1 cellular context compared by ENCODE assay signal in the genomic region with DNA sequence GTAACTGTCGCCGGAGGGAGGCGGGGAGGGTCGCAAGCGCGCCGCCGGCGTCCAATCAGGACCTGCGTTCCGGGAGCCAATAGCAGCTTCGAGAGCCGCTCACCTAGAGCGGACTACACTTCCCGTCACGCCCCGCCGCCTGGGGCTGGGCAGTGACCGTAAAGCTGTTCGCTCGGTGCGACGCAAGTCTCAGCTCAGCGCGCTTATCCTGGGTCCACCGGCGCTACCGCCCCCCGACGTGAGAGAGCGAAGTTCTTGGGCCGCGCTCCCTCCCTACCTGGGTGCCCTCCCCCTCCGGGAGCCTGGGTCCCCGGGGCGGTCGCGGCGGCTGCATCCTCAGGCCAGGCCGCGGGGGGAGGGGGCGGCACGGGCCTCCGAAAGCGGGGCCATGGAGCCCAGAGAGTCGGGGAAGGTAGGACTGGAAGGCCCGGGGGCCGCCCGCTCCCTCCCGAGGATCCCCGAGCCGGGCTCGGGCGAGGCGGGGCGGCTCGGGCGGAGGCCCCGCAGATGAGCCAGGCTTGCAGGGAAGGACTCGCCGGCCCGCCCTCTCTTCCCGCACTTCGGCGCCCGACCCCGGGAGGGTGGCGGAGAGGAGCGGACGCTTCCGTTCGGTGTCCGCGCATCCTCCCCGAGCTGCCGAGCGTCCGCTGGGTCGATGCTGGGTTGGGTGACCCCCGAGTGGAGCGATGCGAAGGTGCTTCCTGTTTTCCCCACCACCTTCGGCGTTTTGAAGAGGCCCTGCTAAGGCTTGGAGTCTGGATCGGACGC.
TF ChIP-seq lines count a peak whose summit lies in the region.

A gene (plus strand): TSS at position 152 of the 768 bp plus-strand sequence. CDS start 237 bp downstream, at position 389.

TF ChIP-seq in K562, 482 proteins besides CTCF, POLR2A, EP300 and RAD21 (continued from another document and continues in another):
- TF ChIP-seq, protein P1, sequence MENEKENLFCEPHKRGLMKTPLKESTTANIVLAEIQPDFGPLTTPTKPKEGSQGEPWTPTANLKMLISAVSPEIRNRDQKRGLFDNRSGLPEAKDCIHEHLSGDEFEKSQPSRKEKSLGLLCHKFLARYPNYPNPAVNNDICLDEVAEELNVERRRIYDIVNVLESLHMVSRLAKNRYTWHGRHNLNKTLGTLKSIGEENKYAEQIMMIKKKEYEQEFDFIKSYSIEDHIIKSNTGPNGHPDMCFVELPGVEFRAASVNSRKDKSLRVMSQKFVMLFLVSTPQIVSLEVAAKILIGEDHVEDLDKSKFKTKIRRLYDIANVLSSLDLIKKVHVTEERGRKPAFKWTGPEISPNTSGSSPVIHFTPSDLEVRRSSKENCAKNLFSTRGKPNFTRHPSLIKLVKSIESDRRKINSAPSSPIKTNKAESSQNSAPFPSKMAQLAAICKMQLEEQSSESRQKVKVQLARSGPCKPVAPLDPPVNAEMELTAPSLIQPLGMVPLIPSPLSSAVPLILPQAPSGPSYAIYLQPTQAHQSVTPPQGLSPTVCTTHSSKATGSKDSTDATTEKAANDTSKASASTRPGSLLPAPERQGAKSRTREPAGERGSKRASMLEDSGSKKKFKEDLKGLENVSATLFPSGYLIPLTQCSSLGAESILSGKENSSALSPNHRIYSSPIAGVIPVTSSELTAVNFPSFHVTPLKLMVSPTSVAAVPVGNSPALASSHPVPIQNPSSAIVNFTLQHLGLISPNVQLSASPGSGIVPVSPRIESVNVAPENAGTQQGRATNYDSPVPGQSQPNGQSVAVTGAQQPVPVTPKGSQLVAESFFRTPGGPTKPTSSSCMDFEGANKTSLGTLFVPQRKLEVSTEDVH (IDR thresholded peaks at IDR 0.05; ENCODE audit: low read depth, partially characterized antibody): peak; percentile 52
- TF ChIP-seq ZNF696 (CRISPR knock-in tag; conservative IDR thresholded peaks at IDR 0.05) (no peak), TCF7L2 (IDR thresholded peaks at IDR 0.05; ENCODE audit: low read depth, low read length) (no peak), ZNF77 (CRISPR knock-in tag; IDR thresholded peaks at IDR 0.05) (no peak), KLF16 (IDR thresholded peaks at IDR 0.05) (no peak), GTF2A2 (tag; IDR thresholded peaks at IDR 0.05) (no peak), DDX20 (tag; IDR thresholded peaks at IDR 0.05; ENCODE audit: low read depth) (no peak), MAFF (IDR thresholded peaks at IDR 0.05; ENCODE audit: low read length) (no peak), PCBP1 (IDR thresholded peaks at IDR 0.05; ENCODE audit: low read depth, low read length, poor library complexity, severe bottlenecking) (peak; percentile 93), SAFB2 (IDR thresholded peaks at IDR 0.05; ENCODE audit: borderline replicate concordance, low read depth, low read length, severe bottlenecking) (no peak), TAF9B (IDR thresholded peaks at IDR 0.05; ENCODE audit: partially characterized antibody) (no peak), ESRRA (IDR thresholded peaks at IDR 0.05; ENCODE audit: borderline replicate concordance, low read depth) (peak; percentile 97), MAFG (tag; conservative IDR thresholded peaks at IDR 0.05) (no peak), COPS2 (conservative IDR thresholded peaks at IDR 0.05) (no peak), ARID1B (IDR thresholded peaks at IDR 0.05) (no peak), XRCC4 (IDR thresholded peaks at IDR 0.05; ENCODE audit: extremely low read depth, insufficient read depth, insufficient read length) (no peak), ZNF274 (IDR thresholded peaks at IDR 0.05; ENCODE audit: borderline replicate concordance, low read depth, low read length) (no peak), PCBP2 (IDR thresholded peaks at IDR 0.05; ENCODE audit: low read depth, low read length, poor library complexity, severe bottlenecking) (no peak), CHD1 (IDR thresholded peaks at IDR 0.05; ENCODE audit: low read length) (peak; percentile 60), YY1 (IDR thresholded peaks at IDR 0.05; ENCODE audit: borderline replicate concordance in 1 of 3, control insufficient read depth in 1 of 3, extremely low read depth in 1 of 3, insufficient read depth in 3 of 3, insufficient read length in 1 of 3, insufficient replicate concordance in 2 of 3, low read depth in 1 of 3, low read length in 2 of 3) (peak in 1 of 3 experiments; percentile 65), CREBBP (IDR thresholded peaks at IDR 0.05; ENCODE audit: low read depth, low read length) (no peak), CBX2 (IDR thresholded peaks at IDR 0.05; ENCODE audit: insufficient read depth, low read length, poor library complexity, severe bottlenecking) (no peak), RFX5 (IDR thresholded peaks at IDR 0.05; ENCODE audit: low read depth, low read length) (peak; percentile 63; the same call in 1 of the 2 replicates), SMARCE1 (IDR thresholded peaks at IDR 0.05) (no peak), THRAP3 (IDR thresholded peaks at IDR 0.05; ENCODE audit: borderline replicate concordance) (no peak), MYNN (IDR thresholded peaks at IDR 0.05) (peak; percentile 91), MYNN (CRISPR knock-in tag; IDR thresholded peaks at IDR 0.05) (no peak), CCNT2 (IDR thresholded peaks at IDR 0.05; ENCODE audit: borderline replicate concordance, extremely low read depth, insufficient read length, low read depth, low read length) (no peak), CBX5 (IDR thresholded peaks at IDR 0.05; ENCODE audit: borderline replicate concordance, low read depth) (no peak), SUPT5H (IDR thresholded peaks at IDR 0.05) (peak; percentile 74)
- TF ChIP-seq, protein P2, sequence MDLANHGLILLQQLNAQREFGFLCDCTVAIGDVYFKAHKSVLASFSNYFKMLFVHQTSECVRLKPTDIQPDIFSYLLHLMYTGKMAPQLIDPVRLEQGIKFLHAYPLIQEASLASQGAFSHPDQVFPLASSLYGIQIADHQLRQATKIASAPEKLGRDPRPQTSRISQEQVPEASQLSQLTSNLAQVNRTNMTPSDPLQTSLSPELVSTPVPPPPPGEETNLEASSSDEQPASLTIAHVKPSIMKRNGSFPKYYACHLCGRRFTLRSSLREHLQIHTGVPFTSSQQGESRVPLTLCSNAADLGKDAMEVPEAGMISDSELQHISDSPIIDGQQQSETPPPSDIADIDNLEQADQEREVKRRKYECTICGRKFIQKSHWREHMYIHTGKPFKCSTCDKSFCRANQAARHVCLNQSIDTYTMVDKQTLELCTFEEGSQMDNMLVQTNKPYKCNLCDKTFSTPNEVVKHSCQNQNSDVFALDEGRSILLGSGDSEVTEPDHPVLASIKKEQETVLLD (IDR thresholded peaks at IDR 0.05): no peak
- TF ChIP-seq, protein P3, sequence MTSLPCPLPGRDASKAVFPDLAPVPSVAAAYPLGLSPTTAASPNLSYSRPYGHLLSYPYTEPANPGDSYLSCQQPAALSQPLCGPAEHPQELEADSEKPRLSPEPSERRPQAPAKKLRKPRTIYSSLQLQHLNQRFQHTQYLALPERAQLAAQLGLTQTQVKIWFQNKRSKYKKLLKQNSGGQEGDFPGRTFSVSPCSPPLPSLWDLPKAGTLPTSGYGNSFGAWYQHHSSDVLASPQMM (CRISPR knock-in tag; IDR thresholded peaks at IDR 0.05): no peak
- TF ChIP-seq, protein P4, sequence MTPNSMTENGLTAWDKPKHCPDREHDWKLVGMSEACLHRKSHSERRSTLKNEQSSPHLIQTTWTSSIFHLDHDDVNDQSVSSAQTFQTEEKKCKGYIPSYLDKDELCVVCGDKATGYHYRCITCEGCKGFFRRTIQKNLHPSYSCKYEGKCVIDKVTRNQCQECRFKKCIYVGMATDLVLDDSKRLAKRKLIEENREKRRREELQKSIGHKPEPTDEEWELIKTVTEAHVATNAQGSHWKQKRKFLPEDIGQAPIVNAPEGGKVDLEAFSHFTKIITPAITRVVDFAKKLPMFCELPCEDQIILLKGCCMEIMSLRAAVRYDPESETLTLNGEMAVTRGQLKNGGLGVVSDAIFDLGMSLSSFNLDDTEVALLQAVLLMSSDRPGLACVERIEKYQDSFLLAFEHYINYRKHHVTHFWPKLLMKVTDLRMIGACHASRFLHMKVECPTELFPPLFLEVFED (CRISPR knock-in tag; conservative IDR thresholded peaks at IDR 0.05): no peak
- TF ChIP-seq, protein P5, sequence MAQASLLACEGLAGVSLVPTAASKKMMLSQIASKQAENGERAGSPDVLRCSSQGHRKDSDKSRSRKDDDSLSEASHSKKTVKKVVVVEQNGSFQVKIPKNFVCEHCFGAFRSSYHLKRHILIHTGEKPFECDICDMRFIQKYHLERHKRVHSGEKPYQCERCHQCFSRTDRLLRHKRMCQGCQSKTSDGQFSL (CRISPR knock-in tag; IDR thresholded peaks at IDR 0.05): 0 out of 2 replicates have a peak, but pooled peaks have one; percentile 39
- TF ChIP-seq, protein P5 (tag; IDR thresholded peaks at IDR 0.05): no peak
- TF ChIP-seq, protein P6, sequence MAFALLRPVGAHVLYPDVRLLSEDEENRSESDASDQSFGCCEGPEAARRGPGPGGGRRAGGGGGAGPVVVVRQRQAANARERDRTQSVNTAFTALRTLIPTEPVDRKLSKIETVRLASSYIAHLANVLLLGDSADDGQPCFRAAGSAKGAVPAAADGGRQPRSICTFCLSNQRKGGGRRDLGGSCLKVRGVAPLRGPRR (CRISPR knock-in tag; IDR thresholded peaks at IDR 0.05): no peak
- TF ChIP-seq, protein P7, sequence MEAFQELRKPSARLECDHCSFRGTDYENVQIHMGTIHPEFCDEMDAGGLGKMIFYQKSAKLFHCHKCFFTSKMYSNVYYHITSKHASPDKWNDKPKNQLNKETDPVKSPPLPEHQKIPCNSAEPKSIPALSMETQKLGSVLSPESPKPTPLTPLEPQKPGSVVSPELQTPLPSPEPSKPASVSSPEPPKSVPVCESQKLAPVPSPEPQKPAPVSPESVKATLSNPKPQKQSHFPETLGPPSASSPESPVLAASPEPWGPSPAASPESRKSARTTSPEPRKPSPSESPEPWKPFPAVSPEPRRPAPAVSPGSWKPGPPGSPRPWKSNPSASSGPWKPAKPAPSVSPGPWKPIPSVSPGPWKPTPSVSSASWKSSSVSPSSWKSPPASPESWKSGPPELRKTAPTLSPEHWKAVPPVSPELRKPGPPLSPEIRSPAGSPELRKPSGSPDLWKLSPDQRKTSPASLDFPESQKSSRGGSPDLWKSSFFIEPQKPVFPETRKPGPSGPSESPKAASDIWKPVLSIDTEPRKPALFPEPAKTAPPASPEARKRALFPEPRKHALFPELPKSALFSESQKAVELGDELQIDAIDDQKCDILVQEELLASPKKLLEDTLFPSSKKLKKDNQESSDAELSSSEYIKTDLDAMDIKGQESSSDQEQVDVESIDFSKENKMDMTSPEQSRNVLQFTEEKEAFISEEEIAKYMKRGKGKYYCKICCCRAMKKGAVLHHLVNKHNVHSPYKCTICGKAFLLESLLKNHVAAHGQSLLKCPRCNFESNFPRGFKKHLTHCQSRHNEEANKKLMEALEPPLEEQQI (IDR thresholded peaks at IDR 0.05): no peak
- TF ChIP-seq, protein P8, sequence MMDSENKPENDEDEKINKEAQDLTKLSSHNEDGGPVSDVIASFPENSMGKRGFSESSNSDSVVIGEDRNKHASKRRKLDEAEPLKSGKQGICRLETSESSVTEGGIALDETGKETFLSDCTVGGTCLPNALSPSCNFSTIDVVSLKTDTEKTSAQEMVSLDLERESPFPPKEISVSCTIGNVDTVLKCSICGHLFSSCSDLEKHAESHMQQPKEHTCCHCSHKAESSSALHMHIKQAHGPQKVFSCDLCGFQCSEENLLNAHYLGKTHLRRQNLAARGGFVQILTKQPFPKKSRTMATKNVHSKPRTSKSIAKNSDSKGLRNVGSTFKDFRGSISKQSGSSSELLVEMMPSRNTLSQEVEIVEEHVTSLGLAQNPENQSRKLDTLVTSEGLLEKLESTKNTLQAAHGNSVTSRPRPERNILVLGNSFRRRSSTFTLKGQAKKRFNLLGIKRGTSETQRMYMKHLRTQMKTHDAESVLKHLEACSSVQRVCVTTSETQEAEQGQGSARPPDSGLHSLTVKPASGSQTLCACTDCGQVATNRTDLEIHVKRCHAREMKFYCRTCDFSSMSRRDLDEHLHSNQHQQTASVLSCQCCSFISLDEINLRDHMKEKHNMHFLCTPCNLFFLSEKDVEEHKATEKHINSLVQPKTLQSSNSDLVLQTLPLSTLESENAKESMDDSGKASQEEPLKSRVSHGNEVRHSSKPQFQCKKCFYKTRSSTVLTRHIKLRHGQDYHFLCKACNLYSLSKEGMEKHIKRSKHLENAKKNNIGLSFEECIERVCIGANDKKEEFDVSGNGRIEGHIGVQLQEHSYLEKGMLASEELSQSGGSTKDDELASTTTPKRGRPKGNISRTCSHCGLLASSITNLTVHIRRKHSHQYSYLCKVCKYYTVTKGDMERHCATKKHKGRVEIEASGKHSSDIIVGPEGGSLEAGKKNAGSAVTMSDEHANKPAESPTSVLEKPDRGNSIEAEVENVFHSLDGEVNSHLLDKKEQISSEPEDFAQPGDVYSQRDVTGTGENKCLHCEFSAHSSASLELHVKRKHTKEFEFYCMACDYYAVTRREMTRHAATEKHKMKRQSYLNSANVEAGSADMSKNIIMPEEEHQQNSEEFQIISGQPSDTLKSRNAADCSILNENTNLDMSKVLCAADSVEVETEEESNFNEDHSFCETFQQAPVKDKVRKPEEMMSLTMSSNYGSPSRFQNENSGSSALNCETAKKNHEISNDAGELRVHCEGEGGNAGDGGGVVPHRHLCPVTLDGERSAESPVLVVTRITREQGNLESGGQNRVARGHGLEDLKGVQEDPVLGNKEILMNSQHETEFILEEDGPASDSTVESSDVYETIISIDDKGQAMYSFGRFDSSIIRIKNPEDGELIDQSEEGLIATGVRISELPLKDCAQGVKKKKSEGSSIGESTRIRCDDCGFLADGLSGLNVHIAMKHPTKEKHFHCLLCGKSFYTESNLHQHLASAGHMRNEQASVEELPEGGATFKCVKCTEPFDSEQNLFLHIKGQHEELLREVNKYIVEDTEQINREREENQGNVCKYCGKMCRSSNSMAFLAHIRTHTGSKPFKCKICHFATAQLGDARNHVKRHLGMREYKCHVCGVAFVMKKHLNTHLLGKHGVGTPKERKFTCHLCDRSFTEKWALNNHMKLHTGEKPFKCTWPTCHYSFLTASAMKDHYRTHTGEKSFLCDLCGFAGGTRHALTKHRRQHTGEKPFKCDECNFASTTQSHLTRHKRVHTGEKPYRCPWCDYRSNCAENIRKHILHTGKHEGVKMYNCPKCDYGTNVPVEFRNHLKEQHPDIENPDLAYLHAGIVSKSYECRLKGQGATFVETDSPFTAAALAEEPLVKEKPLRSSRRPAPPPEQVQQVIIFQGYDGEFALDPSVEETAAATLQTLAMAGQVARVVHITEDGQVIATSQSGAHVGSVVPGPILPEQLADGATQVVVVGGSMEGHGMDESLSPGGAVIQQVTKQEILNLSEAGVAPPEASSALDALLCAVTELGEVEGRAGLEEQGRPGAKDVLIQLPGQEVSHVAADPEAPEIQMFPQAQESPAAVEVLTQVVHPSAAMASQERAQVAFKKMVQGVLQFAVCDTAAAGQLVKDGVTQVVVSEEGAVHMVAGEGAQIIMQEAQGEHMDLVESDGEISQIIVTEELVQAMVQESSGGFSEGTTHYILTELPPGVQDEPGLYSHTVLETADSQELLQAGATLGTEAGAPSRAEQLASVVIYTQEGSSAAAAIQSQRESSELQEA (IDR thresholded peaks at IDR 0.05; ENCODE audit: low read depth): no peak
